ENCODE assay signal across 23 cellular contexts in the genomic region with DNA sequence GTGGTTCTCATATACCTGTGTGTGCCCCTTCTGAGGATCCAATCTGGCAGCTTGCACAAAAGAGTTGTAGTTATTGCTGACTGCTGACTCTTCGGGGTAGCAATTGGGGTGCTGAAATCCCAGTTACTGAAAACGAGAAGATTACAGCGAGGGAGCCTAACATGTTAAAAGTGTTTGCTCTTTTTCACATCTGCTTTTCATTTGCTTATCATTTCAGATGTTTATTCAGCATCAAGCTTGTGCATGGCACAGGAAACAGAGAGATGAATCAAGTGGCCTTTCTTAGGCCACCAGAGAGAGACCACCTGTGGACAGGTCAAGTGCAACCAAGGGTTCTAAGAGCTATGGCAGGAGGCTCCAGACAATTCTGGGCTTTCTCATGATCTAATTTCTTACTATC.
"Had no signal": no experiment of that assay in that cellular context is flagged by ENCODE, and none has a peak within 500 bp of the region (broad histone marks: within the 10 kb centered on the region; RNA-seq: fewer than 3 reads in every experiment).

No MANE protein-coding gene starts in this region.

- H3K4me1 Mint-ChIP-seq: activated CD4-positive, alpha-beta T cell treated with anti-CD3 and anti-CD28 coated beads for 36 hours had no signal

- H3K9me3 Mint-ChIP-seq: activated CD8-positive, alpha-beta T cell treated with anti-CD3 and anti-CD28 coated beads for 36 hours had no signal

- FAIRE-seq: colon had no signal

- H3K4me3 Mint-ChIP-seq: activated CD4-positive, alpha-beta T cell treated with anti-CD3 and anti-CD28 coated beads for 36 hours; activated CD8-positive, alpha-beta T cell treated with anti-CD3 and anti-CD28 coated beads for 36 hours; activated naive CD8-positive, alpha-beta T cell treated with anti-CD3 and anti-CD28 coated beads, Interleukin-2, amount 10 ng/mL, durations not matched to agents 7 days and 5 days had no signal

- H3K9me3 ChIP-seq: adrenal gland had no signal

- ATAC-seq: activated CD4-positive, alpha-beta T cell treated with anti-CD3 and anti-CD28 coated beads for 36 hours; activated CD8-positive, alpha-beta T cell treated with anti-CD3 and anti-CD28 coated beads for 36 hours had no signal

- H3K4me1 ChIP-seq: adrenal gland had no signal

- H3K4me3 ChIP-seq: adrenal gland had no signal

- H3K27ac ChIP-seq: adrenal gland, WERI-Rb-1 had no signal

- H3K36me3 ChIP-seq: adrenal gland, WERI-Rb-1 had no signal

- H3K27me3 Mint-ChIP-seq: activated CD4-positive, alpha-beta T cell treated with anti-CD3 and anti-CD28 coated beads for 36 hours; activated CD8-positive, alpha-beta T cell treated with anti-CD3 and anti-CD28 coated beads for 36 hours; activated naive CD8-positive, alpha-beta T cell treated with anti-CD3 and anti-CD28 coated beads, Interleukin-2, amount 10 ng/mL, durations not matched to agents 7 days and 5 days had no signal

- H3K27ac Mint-ChIP-seq: activated CD4-positive, alpha-beta T cell treated with anti-CD3 and anti-CD28 coated beads for 36 hours; activated CD8-positive, alpha-beta T cell treated with anti-CD3 and anti-CD28 coated beads for 36 hours; activated naive CD8-positive, alpha-beta T cell treated with anti-CD3 and anti-CD28 coated beads, Interleukin-2, amount 10 ng/mL, durations not matched to agents 7 days and 5 days had no signal

- H3K27me3 ChIP-seq: adrenal gland had no signal

- DNase-seq: activated CD4-positive, alpha-beta T cell treated with anti-CD3 and anti-CD28 coated beads for 36 hours; activated CD4-positive, alpha-beta T cell treated with anti-CD3 and anti-CD28 coated beads, Interleukin-2, amount 50 U/mL, for 1 hour; activated CD8-positive, alpha-beta memory T cell treated with anti-CD3 and anti-CD28 coated beads, Interleukin-2, amount 50 U/mL, for 4 hours; activated CD8-positive, alpha-beta T cell treated with anti-CD3 and anti-CD28 coated beads for 36 hours; activated naive CD4-positive, alpha-beta T cell treated with anti-CD3 and anti-CD28 coated beads, Interleukin-2, amount 50 U/mL, for 16 hours; activated naive CD8-positive, alpha-beta T cell treated with anti-CD3 and anti-CD28 coated beads, Interleukin-2, amount 10 ng/mL, durations not matched to agents 7 days and 5 days; adrenal gland; anterior cingulate cortex; cerebellar nuclear complex; NCI-H1048; NCI-H1417; NCI-H1694; NCI-H2029; NCI-H2107; NCI-H2171 treated with DMSO at 0.1 percent for 48 hours; NCI-H345; NCI-H510A; NCI-H526 treated with DMSO at 0.1 percent for 48 hours; NCI-H82; SIG-M5; T-helper 1 cell; WERI-Rb-1 had no signal
